1 cellular context compared by ENCODE assay signal in the genomic region with DNA sequence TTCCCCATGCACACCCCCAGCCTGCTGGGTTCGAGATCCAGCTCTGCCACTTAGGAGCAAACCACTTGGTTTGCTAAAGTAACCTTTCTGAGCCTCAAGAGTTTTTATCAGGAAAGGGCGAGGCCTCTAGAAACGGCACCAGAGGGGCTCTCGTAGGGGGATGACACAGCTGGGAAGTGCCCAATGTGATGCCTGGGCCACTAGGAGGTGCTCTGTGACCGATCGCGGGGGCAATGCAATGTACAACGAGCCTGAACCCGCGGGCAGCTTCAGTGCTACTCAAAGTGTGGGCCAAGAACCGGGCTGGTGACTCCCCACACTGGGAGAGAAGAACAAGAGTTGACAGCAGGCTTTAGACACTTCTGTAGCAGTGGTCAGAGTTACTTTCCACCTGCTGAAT.
TF ChIP-seq lines count a peak whose summit lies in the region.

No MANE protein-coding gene starts in this region.

TF ChIP-seq in GM23338, 12 proteins besides CTCF, POLR2A, EP300 and RAD21 (continued from another document):
- TF ChIP-seq, protein P1, sequence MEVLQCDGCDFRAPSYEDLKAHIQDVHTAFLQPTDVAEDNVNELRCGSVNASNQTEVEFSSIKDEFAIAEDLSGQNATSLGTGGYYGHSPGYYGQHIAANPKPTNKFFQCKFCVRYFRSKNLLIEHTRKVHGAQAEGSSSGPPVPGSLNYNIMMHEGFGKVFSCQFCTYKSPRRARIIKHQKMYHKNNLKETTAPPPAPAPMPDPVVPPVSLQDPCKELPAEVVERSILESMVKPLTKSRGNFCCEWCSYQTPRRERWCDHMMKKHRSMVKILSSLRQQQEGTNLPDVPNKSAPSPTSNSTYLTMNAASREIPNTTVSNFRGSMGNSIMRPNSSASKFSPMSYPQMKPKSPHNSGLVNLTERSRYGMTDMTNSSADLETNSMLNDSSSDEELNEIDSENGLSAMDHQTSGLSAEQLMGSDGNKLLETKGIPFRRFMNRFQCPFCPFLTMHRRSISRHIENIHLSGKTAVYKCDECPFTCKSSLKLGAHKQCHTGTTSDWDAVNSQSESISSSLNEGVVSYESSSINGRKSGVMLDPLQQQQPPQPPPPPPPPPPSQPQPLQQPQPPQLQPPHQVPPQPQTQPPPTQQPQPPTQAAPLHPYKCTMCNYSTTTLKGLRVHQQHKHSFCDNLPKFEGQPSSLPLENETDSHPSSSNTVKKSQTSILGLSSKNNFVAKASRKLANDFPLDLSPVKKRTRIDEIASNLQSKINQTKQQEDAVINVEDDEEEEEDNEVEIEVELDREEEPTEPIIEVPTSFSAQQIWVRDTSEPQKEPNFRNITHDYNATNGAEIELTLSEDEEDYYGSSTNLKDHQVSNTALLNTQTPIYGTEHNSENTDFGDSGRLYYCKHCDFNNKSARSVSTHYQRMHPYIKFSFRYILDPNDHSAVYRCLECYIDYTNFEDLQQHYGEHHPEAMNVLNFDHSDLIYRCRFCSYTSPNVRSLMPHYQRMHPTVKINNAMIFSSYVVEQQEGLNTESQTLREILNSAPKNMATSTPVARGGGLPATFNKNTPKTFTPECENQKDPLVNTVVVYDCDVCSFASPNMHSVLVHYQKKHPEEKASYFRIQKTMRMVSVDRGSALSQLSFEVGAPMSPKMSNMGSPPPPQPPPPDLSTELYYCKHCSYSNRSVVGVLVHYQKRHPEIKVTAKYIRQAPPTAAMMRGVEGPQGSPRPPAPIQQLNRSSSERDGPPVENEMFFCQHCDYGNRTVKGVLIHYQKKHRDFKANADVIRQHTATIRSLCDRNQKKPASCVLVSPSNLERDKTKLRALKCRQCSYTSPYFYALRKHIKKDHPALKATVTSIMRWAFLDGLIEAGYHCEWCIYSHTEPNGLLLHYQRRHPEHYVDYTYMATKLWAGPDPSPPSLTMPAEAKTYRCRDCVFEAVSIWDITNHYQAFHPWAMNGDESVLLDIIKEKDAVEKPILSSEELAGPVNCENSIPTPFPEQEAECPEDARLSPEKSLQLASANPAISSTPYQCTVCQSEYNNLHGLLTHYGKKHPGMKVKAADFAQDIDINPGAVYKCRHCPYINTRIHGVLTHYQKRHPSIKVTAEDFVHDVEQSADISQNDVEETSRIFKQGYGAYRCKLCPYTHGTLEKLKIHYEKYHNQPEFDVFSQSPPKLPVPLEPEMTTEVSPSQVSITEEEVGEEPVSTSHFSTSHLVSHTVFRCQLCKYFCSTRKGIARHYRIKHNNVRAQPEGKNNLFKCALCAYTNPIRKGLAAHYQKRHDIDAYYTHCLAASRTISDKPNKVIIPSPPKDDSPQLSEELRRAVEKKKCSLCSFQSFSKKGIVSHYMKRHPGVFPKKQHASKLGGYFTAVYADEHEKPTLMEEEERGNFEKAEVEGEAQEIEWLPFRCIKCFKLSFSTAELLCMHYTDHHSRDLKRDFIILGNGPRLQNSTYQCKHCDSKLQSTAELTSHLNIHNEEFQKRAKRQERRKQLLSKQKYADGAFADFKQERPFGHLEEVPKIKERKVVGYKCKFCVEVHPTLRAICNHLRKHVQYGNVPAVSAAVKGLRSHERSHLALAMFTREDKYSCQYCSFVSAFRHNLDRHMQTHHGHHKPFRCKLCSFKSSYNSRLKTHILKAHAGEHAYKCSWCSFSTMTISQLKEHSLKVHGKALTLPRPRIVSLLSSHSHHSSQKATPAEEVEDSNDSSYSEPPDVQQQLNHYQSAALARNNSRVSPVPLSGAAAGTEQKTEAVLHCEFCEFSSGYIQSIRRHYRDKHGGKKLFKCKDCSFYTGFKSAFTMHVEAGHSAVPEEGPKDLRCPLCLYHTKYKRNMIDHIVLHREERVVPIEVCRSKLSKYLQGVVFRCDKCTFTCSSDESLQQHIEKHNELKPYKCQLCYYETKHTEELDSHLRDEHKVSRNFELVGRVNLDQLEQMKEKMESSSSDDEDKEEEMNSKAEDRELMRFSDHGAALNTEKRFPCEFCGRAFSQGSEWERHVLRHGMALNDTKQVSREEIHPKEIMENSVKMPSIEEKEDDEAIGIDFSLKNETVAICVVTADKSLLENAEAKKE (CRISPR knock-in tag; IDR thresholded peaks at IDR 0.05): no peak
- TF ChIP-seq JUNB (IDR thresholded peaks at IDR 0.05; ENCODE audit: unreplicated experiment): no peak
